In genomic region chr2:143930891-143931290, GRCh38 we compare ENCODE assay signal across 6 cellular contexts.
"Had no signal": no experiment of that assay in that cellular context is flagged by ENCODE, and none has a peak within 500 bp of the region (broad histone marks: within the 10 kb centered on the region; RNA-seq: fewer than 3 reads in every experiment).

No MANE protein-coding gene starts in this region.

- H3K4me3 ChIP-seq: K562 had no signal

- DNase-seq: IMR-90, KBM-7, KG1 had no signal

- ATAC-seq: HepG2, K562 had no signal

- H3K27ac ChIP-seq: HL-60 had no signal
